ENCODE assay signal across 1 cellular context in the genomic region with DNA sequence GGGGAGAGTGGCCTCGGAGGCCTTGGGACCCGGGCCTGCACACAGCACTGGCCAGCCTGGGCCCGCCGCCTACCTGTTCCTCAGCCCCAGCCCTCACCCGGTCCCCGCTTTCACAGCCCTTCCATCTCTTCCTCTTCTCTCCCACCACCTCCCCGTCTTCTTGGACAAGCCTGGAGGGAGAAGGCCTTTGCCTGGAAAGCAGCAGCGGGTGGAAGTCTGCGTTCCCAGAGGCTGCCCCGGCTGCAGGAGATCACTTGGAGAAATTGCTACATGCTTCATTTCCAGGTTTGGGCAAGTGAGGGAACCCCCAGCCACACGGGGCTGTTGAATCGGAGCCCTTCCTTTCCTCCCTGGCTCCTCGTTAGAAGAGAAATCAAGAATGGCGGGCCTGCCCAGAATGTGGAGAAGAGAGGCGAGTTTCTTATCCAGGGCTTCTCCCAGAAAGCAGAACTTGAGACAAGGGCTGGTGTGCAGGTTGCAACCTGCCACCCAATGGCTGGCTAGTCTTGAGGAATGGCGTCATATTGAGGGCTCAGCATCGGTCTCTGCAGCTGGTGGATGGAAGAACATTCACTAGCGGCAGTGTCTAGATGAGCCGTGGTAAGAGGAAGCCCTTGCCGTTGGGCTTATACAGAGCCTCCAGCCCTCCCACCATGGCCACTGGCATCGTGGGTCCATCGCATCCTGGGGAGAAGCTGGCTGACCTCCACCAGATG.
TF ChIP-seq lines count a peak whose summit lies in the region.

No MANE protein-coding gene starts in this region.

TF ChIP-seq in WTC11, 78 proteins besides CTCF, POLR2A, EP300 and RAD21 (continued from another document):
- TF ChIP-seq, protein P1, sequence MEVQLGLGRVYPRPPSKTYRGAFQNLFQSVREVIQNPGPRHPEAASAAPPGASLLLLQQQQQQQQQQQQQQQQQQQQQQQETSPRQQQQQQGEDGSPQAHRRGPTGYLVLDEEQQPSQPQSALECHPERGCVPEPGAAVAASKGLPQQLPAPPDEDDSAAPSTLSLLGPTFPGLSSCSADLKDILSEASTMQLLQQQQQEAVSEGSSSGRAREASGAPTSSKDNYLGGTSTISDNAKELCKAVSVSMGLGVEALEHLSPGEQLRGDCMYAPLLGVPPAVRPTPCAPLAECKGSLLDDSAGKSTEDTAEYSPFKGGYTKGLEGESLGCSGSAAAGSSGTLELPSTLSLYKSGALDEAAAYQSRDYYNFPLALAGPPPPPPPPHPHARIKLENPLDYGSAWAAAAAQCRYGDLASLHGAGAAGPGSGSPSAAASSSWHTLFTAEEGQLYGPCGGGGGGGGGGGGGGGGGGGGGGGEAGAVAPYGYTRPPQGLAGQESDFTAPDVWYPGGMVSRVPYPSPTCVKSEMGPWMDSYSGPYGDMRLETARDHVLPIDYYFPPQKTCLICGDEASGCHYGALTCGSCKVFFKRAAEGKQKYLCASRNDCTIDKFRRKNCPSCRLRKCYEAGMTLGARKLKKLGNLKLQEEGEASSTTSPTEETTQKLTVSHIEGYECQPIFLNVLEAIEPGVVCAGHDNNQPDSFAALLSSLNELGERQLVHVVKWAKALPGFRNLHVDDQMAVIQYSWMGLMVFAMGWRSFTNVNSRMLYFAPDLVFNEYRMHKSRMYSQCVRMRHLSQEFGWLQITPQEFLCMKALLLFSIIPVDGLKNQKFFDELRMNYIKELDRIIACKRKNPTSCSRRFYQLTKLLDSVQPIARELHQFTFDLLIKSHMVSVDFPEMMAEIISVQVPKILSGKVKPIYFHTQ (CRISPR knock-in tag; IDR thresholded peaks at IDR 0.05), result no peak
- no peak for TF ChIP-seq ZNF423 (CRISPR knock-in tag; IDR thresholded peaks at IDR 0.05)
- TF ChIP-seq, protein P2, sequence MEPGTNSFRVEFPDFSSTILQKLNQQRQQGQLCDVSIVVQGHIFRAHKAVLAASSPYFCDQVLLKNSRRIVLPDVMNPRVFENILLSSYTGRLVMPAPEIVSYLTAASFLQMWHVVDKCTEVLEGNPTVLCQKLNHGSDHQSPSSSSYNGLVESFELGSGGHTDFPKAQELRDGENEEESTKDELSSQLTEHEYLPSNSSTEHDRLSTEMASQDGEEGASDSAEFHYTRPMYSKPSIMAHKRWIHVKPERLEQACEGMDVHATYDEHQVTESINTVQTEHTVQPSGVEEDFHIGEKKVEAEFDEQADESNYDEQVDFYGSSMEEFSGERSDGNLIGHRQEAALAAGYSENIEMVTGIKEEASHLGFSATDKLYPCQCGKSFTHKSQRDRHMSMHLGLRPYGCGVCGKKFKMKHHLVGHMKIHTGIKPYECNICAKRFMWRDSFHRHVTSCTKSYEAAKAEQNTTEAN (CRISPR knock-in tag; IDR thresholded peaks at IDR 0.05), result no peak
- no peak for TF ChIP-seq CREB1 (CRISPR knock-in tag; IDR thresholded peaks at IDR 0.05)
- TF ChIP-seq, protein P3, sequence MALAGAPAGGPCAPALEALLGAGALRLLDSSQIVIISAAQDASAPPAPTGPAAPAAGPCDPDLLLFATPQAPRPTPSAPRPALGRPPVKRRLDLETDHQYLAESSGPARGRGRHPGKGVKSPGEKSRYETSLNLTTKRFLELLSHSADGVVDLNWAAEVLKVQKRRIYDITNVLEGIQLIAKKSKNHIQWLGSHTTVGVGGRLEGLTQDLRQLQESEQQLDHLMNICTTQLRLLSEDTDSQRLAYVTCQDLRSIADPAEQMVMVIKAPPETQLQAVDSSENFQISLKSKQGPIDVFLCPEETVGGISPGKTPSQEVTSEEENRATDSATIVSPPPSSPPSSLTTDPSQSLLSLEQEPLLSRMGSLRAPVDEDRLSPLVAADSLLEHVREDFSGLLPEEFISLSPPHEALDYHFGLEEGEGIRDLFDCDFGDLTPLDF (CRISPR knock-in tag; IDR thresholded peaks at IDR 0.05), result no peak
- TF ChIP-seq, protein P4, sequence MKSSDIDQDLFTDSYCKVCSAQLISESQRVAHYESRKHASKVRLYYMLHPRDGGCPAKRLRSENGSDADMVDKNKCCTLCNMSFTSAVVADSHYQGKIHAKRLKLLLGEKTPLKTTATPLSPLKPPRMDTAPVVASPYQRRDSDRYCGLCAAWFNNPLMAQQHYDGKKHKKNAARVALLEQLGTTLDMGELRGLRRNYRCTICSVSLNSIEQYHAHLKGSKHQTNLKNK (CRISPR knock-in tag; IDR thresholded peaks at IDR 0.05), result no peak
- no peak for TF ChIP-seq ZNF416 (CRISPR knock-in tag; IDR thresholded peaks at IDR 0.05)
- TF ChIP-seq, protein P5, sequence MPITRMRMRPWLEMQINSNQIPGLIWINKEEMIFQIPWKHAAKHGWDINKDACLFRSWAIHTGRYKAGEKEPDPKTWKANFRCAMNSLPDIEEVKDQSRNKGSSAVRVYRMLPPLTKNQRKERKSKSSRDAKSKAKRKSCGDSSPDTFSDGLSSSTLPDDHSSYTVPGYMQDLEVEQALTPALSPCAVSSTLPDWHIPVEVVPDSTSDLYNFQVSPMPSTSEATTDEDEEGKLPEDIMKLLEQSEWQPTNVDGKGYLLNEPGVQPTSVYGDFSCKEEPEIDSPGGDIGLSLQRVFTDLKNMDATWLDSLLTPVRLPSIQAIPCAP (CRISPR knock-in tag; IDR thresholded peaks at IDR 0.05), result no peak
- TF ChIP-seq, protein P6, sequence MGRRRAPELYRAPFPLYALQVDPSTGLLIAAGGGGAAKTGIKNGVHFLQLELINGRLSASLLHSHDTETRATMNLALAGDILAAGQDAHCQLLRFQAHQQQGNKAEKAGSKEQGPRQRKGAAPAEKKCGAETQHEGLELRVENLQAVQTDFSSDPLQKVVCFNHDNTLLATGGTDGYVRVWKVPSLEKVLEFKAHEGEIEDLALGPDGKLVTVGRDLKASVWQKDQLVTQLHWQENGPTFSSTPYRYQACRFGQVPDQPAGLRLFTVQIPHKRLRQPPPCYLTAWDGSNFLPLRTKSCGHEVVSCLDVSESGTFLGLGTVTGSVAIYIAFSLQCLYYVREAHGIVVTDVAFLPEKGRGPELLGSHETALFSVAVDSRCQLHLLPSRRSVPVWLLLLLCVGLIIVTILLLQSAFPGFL (CRISPR knock-in tag; IDR thresholded peaks at IDR 0.05; ENCODE audit: borderline replicate concordance), result no peak
- TF ChIP-seq, protein P7, sequence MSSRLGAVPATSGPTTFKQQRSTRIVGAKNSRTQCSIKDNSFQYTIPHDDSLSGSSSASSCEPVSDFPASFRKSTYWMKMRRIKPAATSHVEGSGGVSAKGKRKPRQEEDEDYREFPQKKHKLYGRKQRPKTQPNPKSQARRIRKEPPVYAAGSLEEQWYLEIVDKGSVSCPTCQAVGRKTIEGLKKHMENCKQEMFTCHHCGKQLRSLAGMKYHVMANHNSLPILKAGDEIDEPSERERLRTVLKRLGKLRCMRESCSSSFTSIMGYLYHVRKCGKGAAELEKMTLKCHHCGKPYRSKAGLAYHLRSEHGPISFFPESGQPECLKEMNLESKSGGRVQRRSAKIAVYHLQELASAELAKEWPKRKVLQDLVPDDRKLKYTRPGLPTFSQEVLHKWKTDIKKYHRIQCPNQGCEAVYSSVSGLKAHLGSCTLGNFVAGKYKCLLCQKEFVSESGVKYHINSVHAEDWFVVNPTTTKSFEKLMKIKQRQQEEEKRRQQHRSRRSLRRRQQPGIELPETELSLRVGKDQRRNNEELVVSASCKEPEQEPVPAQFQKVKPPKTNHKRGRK (CRISPR knock-in tag; IDR thresholded peaks at IDR 0.05; ENCODE audit: borderline replicate concordance), result no peak
- TF ChIP-seq, protein P8, sequence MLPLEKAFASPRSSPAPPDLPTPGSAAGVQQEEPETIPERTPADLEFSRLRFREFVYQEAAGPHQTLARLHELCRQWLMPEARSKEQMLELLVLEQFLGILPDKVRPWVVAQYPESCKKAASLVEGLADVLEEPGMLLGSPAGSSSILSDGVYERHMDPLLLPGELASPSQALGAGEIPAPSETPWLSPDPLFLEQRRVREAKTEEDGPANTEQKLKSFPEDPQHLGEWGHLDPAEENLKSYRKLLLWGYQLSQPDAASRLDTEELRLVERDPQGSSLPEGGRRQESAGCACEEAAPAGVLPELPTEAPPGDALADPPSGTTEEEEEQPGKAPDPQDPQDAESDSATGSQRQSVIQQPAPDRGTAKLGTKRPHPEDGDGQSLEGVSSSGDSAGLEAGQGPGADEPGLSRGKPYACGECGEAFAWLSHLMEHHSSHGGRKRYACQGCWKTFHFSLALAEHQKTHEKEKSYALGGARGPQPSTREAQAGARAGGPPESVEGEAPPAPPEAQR (CRISPR knock-in tag; IDR thresholded peaks at IDR 0.05), result no peak
- no peak for TF ChIP-seq TEAD4 (CRISPR knock-in tag; IDR thresholded peaks at IDR 0.05)
- TF ChIP-seq CREM (CRISPR knock-in tag; IDR thresholded peaks at IDR 0.05), result no peak
- TF ChIP-seq SMAD3 (CRISPR knock-in tag; IDR thresholded peaks at IDR 0.05; ENCODE audit: borderline replicate concordance), result no peak
